8 cellular contexts compared by ENCODE assay signal in genomic region chr6:30597315-30598144, GRCh38. TPM values are rescaled to one million over a fixed set of nuclear protein-coding genes. Genes with fewer than 3 reads are reported as not detected.
DNase-seq lines count a peak whose midpoint lies in the region; ATAC-seq and TF ChIP-seq lines count a peak whose summit lies in the region.
"Not testable (repeated sequence)": the region's sequence is repeated elsewhere in the genome, so short reads cannot be mapped to it uniquely, and the experiment has no call there.

No MANE protein-coding gene starts in this region.

- peaks cover 0 to 42% of the 10 kb centered on the region in 2 donors for H3K36me3 ChIP-seq in gastrocnemius medialis
- not testable (repeated sequence) for H3K36me3 ChIP-seq in uterus

- H3K4me1 ChIP-seq in gastrocnemius medialis, uterus: not testable (repeated sequence)

- peak; percentile 58 for DNase-seq in HuH-7.5 (ENCODE audit: low spot score)
- DNase-seq in NOMO-1 (lab: John Stamatoyannopoulos, UW; ENCODE audit: unreplicated experiment in 2 of 2) = peak; percentile 34 to 55
- peak; percentile 83 for DNase-seq in activated CD4-positive, alpha-beta T cell treated with anti-CD3 and anti-CD28 coated beads, Interleukin-2, amount 50 U/mL, for 1 hour
- peak in 45 of 61 donors; percentile 5 to 88 (median 37) for DNase-seq in caudate nucleus (lab: John Stamatoyannopoulos, UW)
- peak; percentile 84 for DNase-seq in iPS-NIHi11 (ENCODE audit: low spot score)
- DNase-seq in gastrocnemius medialis = peak in 1 of 2 donors; percentile 67
- DNase-seq in uterus = peak; percentile 65 to 77

- intact Hi-C loops in gastrocnemius medialis (cut with DNase I; ENCODE audit: low total_unique reads) (loop anchor here (2.0 to 5.0 kb wide), 2 partner anchors 57 to 115 kb away; no protein-coding TSS in a partner anchor), uterus (cut with DNase I; ENCODE audit: low total_unique reads) (loop anchor here (5.0 kb wide), 1 partner anchor 115 kb away; no protein-coding TSS in a partner anchor)

- TF ChIP-seq CTCF in GM12873 (IDR thresholded peaks at IDR 0.05; ENCODE audit: insufficient read depth, low read depth, low read length, missing control alignments) = peak; percentile 85
- peak; percentile 62 to 78 (median 72) for TF ChIP-seq CTCF in gastrocnemius medialis (IDR thresholded peaks at IDR 0.05 in 4 of 5, conservative IDR thresholded peaks at IDR 0.05 in 1 of 5)
- TF ChIP-seq CTCF in uterus (IDR thresholded peaks at IDR 0.05) = peak; percentile 55 to 82 (median 76)

- TF ChIP-seq POLR2A in gastrocnemius medialis (IDR thresholded peaks at IDR 0.05) = peak in 1 of 2 donors; percentile 13
- TF ChIP-seq POLR2A in uterus (IDR thresholded peaks at IDR 0.05) = not testable (repeated sequence)

- H3K4me3 ChIP-seq in gastrocnemius medialis, uterus: not testable (repeated sequence)

- in situ Hi-C loops in gastrocnemius medialis (cut with MboI; ENCODE audit: low sequenced_read_pairs in 4 of 4) = not testable (repeated sequence)

- not testable (repeated sequence) for H3K27ac ChIP-seq in caudate nucleus (ENCODE audit: low read depth, low read length); gastrocnemius medialis; uterus

- H3K9me3 ChIP-seq in gastrocnemius medialis, uterus: not testable (repeated sequence)

- H3K27me3 ChIP-seq in gastrocnemius medialis, uterus: not testable (repeated sequence)

- peak; percentile 75 to 81 for ATAC-seq in gastrocnemius medialis

RNA-seq across cellular contexts. Expression of gene PPP1R10, which starts 19.5 kb away (rescaled TPM):
- total RNA-seq in gastrocnemius medialis = 10 to 100 TPM; 24.1 to 31.5 (median 27.0) TPM
- 10 to 100 TPM; 24.1 to 86.0 (median 40.2) TPM for total RNA-seq in uterus

RNA-seq across cellular contexts. Expression of gene MRPS18B, which starts 20.1 kb away (rescaled TPM):
- total RNA-seq in gastrocnemius medialis (100 to 1,000 TPM; 155 to 211 (median 167) TPM), uterus (10 to 100 TPM; 15.1 to 45.5 (median 36.7) TPM)

RNA-seq across cellular contexts. Expression of gene ABCF1, which starts 26.3 kb away (rescaled TPM):
- total RNA-seq in gastrocnemius medialis = 100 to 1,000 TPM in 3 of 4 donors, 10 to 100 TPM in 1; 55.8 to 122 (median 111) TPM
- 10 to 100 TPM; 17.4 to 48.6 (median 28.9) TPM for total RNA-seq in uterus

RNA-seq across cellular contexts. Expression of gene ATAT1, which starts 29.1 kb away (rescaled TPM):
- total RNA-seq in gastrocnemius medialis (1 to 10 TPM in 2 of 4 donors, under 1 TPM in 2; 0.73 to 7.8 (median 1.7) TPM), uterus (10 to 100 TPM in 2 of 4 donors, 1 to 10 TPM in 1, not detected in 1; 8.5 to 10.2 (median 10.1) TPM)

RNA-seq across cellular contexts. Expression of gene PRR3, which starts 40.4 kb away (rescaled TPM):
- total RNA-seq in gastrocnemius medialis (1 to 10 TPM in 3 of 4 donors, under 1 TPM in 1; 0.75 to 1.6 (median 1.3) TPM), uterus (10 to 100 TPM in 2 of 4 donors, 1 to 10 TPM in 2; 4.4 to 23.0 (median 16.2) TPM)
